1 cellular context compared by ENCODE assay signal in genomic region chr17:15397605-15398004, GRCh38.
TF ChIP-seq lines count a peak whose summit lies in the region.

No MANE protein-coding gene starts in this region.

TF ChIP-seq in IMR-90, 13 proteins besides CTCF, POLR2A, EP300 and RAD21 (continued from another document):
- TF ChIP-seq USF2 (IDR thresholded peaks at IDR 0.05; ENCODE audit: low read depth, low read length), result no peak
